1 cellular context compared by ENCODE assay signal in genomic region chr12:97875064-97875463, GRCh38.
TF ChIP-seq lines count a peak whose summit lies in the region.

No MANE protein-coding gene starts in this region.

TF ChIP-seq in H1, 55 proteins besides CTCF, POLR2A, EP300 and RAD21:
- no peak for TF ChIP-seq CREB1 (IDR thresholded peaks at IDR 0.05)
- no peak for TF ChIP-seq CHD2 (IDR thresholded peaks at IDR 0.05; ENCODE audit: low read length)
- TF ChIP-seq ZNF274 (IDR thresholded peaks at IDR 0.05; ENCODE audit: borderline replicate concordance, extremely low read depth, low read length): no peak
- TF ChIP-seq CBX5 (IDR thresholded peaks at IDR 0.05; ENCODE audit: low read depth, low read length): no peak
- no peak for TF ChIP-seq GABPA (IDR thresholded peaks at IDR 0.05; ENCODE audit: borderline replicate concordance, insufficient read depth, low read length)
- no peak for TF ChIP-seq SIRT6 (IDR thresholded peaks at IDR 0.05; ENCODE audit: low read length)
- TF ChIP-seq CBX8 (IDR thresholded peaks at IDR 0.05; ENCODE audit: borderline replicate concordance, low read depth, low read length): no peak
- no peak for TF ChIP-seq RNF2 (IDR thresholded peaks at IDR 0.05; ENCODE audit: borderline replicate concordance, low read depth, low read length, missing control alignments, poor library complexity, severe bottlenecking)
- no peak for TF ChIP-seq BCL11A (IDR thresholded peaks at IDR 0.05; ENCODE audit: low read depth in 2 of 2, low read length in 2 of 2)
- no peak for TF ChIP-seq JUN (IDR thresholded peaks at IDR 0.05; ENCODE audit: low read depth, low read length)
TF ChIP-seq in H1: peak in this region for 0.
